In the genomic region with DNA sequence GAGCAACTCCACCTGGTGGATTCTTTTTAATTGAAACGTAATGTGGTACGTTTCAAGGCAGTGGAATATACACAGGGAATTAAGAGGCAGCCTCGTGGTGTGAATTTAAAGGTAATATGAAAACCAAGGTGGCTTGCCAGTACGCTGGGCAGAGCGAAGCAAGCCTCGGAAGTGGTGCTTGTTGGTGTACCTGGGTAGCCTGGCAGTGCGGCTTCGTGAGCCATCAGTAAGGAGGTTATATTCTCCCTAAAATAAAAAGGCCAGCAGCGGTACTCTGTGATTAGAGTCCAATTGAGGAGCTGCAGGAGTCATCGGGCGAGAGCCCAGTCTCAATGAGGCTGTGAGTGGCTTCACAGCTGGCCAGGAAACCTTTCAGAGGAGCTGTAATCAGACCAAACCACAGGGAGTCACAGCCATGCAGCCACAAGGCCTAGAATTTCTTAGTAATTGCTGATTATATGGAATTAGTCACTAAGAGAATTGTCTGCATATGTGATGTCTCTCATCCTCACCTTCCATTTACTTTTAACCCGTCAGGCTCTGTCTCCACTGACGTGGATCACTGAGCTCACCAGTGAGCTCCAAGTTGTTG, we compare ENCODE assay signal across 12 cellular contexts. TPM values are rescaled to one million over a fixed set of nuclear protein-coding genes. Genes with fewer than 3 reads are reported as not detected.
DNase-seq lines count a peak whose midpoint lies in the region; ATAC-seq and TF ChIP-seq lines count a peak whose summit lies in the region.
"Had no signal": no experiment of that assay in that cellular context is flagged by ENCODE, and none has a peak within 500 bp of the region (broad histone marks: within the 10 kb centered on the region; RNA-seq: fewer than 3 reads in every experiment).

No MANE protein-coding gene starts in this region.

- H3K36me3 ChIP-seq in HUES48 (ENCODE audit: control insufficient read depth, insufficient read depth, low read length) (no peaks in the 10 kb centered on the region), brain microvascular endothelial cell (replicated peaks) (no peaks in the 10 kb centered on the region)
- H3K36me3 ChIP-seq: colonic mucosa, pancreas, vagina had no signal

- peaks cover 26% of the 10 kb centered on the region for H3K4me1 ChIP-seq in HUES48 (ENCODE audit: control insufficient read depth, insufficient read depth, low read length)
- H3K4me1 ChIP-seq: colonic mucosa, pancreas had no signal

- H3K4me3 ChIP-seq in HUES48 (ENCODE audit: low read depth, low read length) (no peak overlapping the region), brain microvascular endothelial cell (ENCODE audit: low read depth, low read length) (no peak overlapping the region)
- H3K4me3 ChIP-seq: colonic mucosa, pancreas, vagina had no signal

- ATAC-seq in GM18858 (IDR thresholded peaks at IDR 0.05; ENCODE audit: unreplicated experiment) = no peak

- no peaks in the 10 kb centered on the region for H3K9me3 ChIP-seq in HUES48 (ENCODE audit: control insufficient read depth, insufficient read depth, low read length)
- H3K9me3 ChIP-seq: colonic mucosa, pancreas, vagina had no signal

- no peaks in the 10 kb centered on the region for H3K27me3 ChIP-seq in HUES48 (ENCODE audit: control insufficient read depth, insufficient read depth, low read length)
- H3K27me3 ChIP-seq in brain microvascular endothelial cell (replicated peaks) = no peaks in the 10 kb centered on the region
- H3K27me3 ChIP-seq: colonic mucosa, pancreas, vagina had no signal

- H3K27ac ChIP-seq in HUES48 (ENCODE audit: low read depth, low read length) = peak overlapping the region; percentile 76
- peak overlapping the region; percentile 33 for H3K27ac ChIP-seq in brain microvascular endothelial cell
- H3K27ac ChIP-seq: colonic mucosa, pancreas, vagina had no signal

- no peak for TF ChIP-seq CTCF in brain microvascular endothelial cell (IDR thresholded peaks at IDR 0.05; ENCODE audit: low read depth, low read length, missing control alignments)

- in situ Hi-C loops in brain microvascular endothelial cell (cut with HindIII; ENCODE audit: low pct_ligation_motif_present, low sequenced_read_pairs) = no loop called here

- DNase-seq in Daoy (ENCODE audit: low read depth) (peak; percentile 96), brain microvascular endothelial cell (peak; percentile 85), kidney tubule cell (ENCODE audit: low spot score) (peak; percentile 94), ureter (ENCODE audit: low spot score) (no peak), GM19240 (ENCODE audit: insufficient read length, low spot score) (no peak), AML-193 (lab: John Stamatoyannopoulos, UW) (no peak)
- DNase-seq: colonic mucosa, DMS79, pancreas had no signal

- no peak overlapping the region for H3K9ac ChIP-seq in HUES48 (ENCODE audit: low read depth, low read length)

RNA-seq across cellular contexts. Expression of a gene that starts 57.7 kb away (rescaled TPM):
- total RNA-seq in Daoy (2014; rRNA removed; shearing (Covaris generic)) = 31.8 and 39.3 TPM in 2 replicates
- 42.2 TPM for total RNA-seq in ureter

Comparison
In these comparisons a context has a peak if more than half of its experiments do, and no peak if none do; other contexts are left out.
1. DNase-seq: peak in Daoy (single experiment), brain microvascular endothelial cell (single experiment) and kidney tubule cell (single experiment); none in ureter (single experiment), GM19240 (single experiment) and AML-193 (0 of 2).